ENCODE assay signal across 9 cellular contexts in genomic region chr13:23889598-23890224, GRCh38. TPM values are rescaled to one million over a fixed set of nuclear protein-coding genes. Genes with fewer than 3 reads are reported as not detected.
DNase-seq lines count a peak whose midpoint lies in the region; ATAC-seq and TF ChIP-seq lines count a peak whose summit lies in the region.
"Had no signal": no experiment of that assay in that cellular context is flagged by ENCODE, and none has a peak within 500 bp of the region (broad histone marks: within the 10 kb centered on the region; RNA-seq: fewer than 3 reads in every experiment).

No MANE protein-coding gene starts in this region.

- no peaks in the 10 kb centered on the region for H3K27me3 ChIP-seq in CD4-positive, alpha-beta memory T cell (ENCODE audit: insufficient read depth, low read length)
- H3K27me3 ChIP-seq in thoracic aorta (replicated peaks; ENCODE audit: insufficient read depth): no peaks in the 10 kb centered on the region

- H3K9me3 Mint-ChIP-seq in CD4-positive, alpha-beta memory T cell: no peaks in the 10 kb centered on the region
- H3K9me3 Mint-ChIP-seq in activated T-helper 2 cell treated with anti-CD3 and anti-CD28 coated beads, Interferon-gamma antibody, Interleukin-2, Interleukin-4, amounts not matched to agents 10 μg/mL and 5 μg/mL and 100 μg/mL, durations not matched to agents 14 hours and 24 hours and 36 hours: no peaks in the 10 kb centered on the region

- H3K27ac ChIP-seq in CD4-positive, alpha-beta memory T cell (ENCODE audit: low read depth, low read length): peak overlapping the region; percentile 64
- H3K27ac ChIP-seq in thoracic aorta: peak overlapping the region; percentile 64 to 81

- peak; percentile 18 for ATAC-seq in GM19351 (IDR thresholded peaks at IDR 0.05; ENCODE audit: unreplicated experiment)
- ATAC-seq in thoracic aorta (ENCODE audit: insufficient number of reproducible peaks, low FRiP score, low read depth): no peak
- ATAC-seq in GM18861 (IDR thresholded peaks at IDR 0.05; ENCODE audit: unreplicated experiment): no peak

- H3K36me3 Mint-ChIP-seq in CD4-positive, alpha-beta memory T cell: peaks cover 4 to 10% of the 10 kb centered on the region in 2 donors
- H3K36me3 Mint-ChIP-seq in activated T-helper 2 cell treated with anti-CD3 and anti-CD28 coated beads, Interferon-gamma antibody, Interleukin-2, Interleukin-4, amounts not matched to agents 10 μg/mL and 5 μg/mL and 100 μg/mL, durations not matched to agents 14 hours and 24 hours and 36 hours (ENCODE audit: low read depth): peaks cover 4% of the 10 kb centered on the region

- H3K4me3 Mint-ChIP-seq in CD4-positive, alpha-beta memory T cell: peak overlapping the region; percentile 89 to 95 (median 93)
- H3K4me3 Mint-ChIP-seq in activated T-helper 2 cell treated with anti-CD3 and anti-CD28 coated beads, Interferon-gamma antibody, Interleukin-2, Interleukin-4, amounts not matched to agents 10 μg/mL and 5 μg/mL and 100 μg/mL, durations not matched to agents 14 hours and 24 hours and 36 hours (ENCODE audit: low read depth): peak overlapping the region; percentile 88

- DNase-seq in CD4-positive, alpha-beta memory T cell: no peak
- peak; percentile 27 for DNase-seq in HT-29 (ENCODE audit: low spot score)
- no peak for DNase-seq in activated T-helper 2 cell treated with anti-CD3 and anti-CD28 coated beads, Interferon-gamma antibody, Interleukin-2, Interleukin-4, amounts not matched to agents 10 μg/mL and 5 μg/mL and 100 μg/mL, durations not matched to agents 14 hours and 24 hours and 36 hours (ENCODE audit: low spot score)
- DNase-seq in left kidney (ENCODE audit: low read depth, low spot score): peak; percentile 39
- DNase-seq in thoracic aorta (ENCODE audit: low spot score): no peak
- DNase-seq in NK-92 treated with Interleukin-12 subunit alpha and Interleukin-12 subunit beta, amount 100 ng/mL, for 24 hours (lab: John Stamatoyannopoulos, UW): no peak

- H3K36me3 ChIP-seq in CD4-positive, alpha-beta memory T cell (ENCODE audit: insufficient read depth, low read length): peaks cover 4% of the 10 kb centered on the region
- no peaks in the 10 kb centered on the region for H3K36me3 ChIP-seq in thoracic aorta

- peaks cover 12 to 26% (median 19%) of the 10 kb centered on the region in 4 donors for H3K4me1 Mint-ChIP-seq in CD4-positive, alpha-beta memory T cell
- peaks cover 13% of the 10 kb centered on the region for H3K4me1 Mint-ChIP-seq in activated T-helper 2 cell treated with anti-CD3 and anti-CD28 coated beads, Interferon-gamma antibody, Interleukin-2, Interleukin-4, amounts not matched to agents 10 μg/mL and 5 μg/mL and 100 μg/mL, durations not matched to agents 14 hours and 24 hours and 36 hours (ENCODE audit: low read depth)

- CTCF ChIA-PET in CD4-positive, alpha-beta memory T cell (lab: Charles Lee; ENCODE audit: partially characterized antibody): interaction anchor here (1.0 to 3.5 kb wide), 8 partner anchors 9 to 589 kb away, joined by 3 to 35 read pairs (median 5); partner anchors contain the start of gene C1QTNF9B

- intact Hi-C loops in CD4-positive, alpha-beta memory T cell (cut with micrococcal nuclease): loop anchor here (1.0 to 5.0 kb wide), 4 partner anchors 271 to 514 kb away; partner anchors contain the start of gene SPATA13
- intact Hi-C loops in activated T-helper 2 cell treated with anti-CD3 and anti-CD28 coated beads, Interferon-gamma antibody, Interleukin-2, Interleukin-4, amounts not matched to agents 10 μg/mL and 5 μg/mL and 100 μg/mL, durations not matched to agents 14 hours and 24 hours and 36 hours (cut with micrococcal nuclease): loop anchor here (1.0 to 5.0 kb wide), 2 partner anchors 422 to 514 kb away; no protein-coding TSS in a partner anchor

- no peaks in the 10 kb centered on the region for H3K9me3 ChIP-seq in CD4-positive, alpha-beta memory T cell (ENCODE audit: control insufficient read depth in 1 of 2, low read length in 2 of 2)
- H3K9me3 ChIP-seq in thoracic aorta: no peaks in the 10 kb centered on the region

- POLR2A ChIA-PET in CD4-positive, alpha-beta memory T cell (lab: Charles Lee; ENCODE audit: partially characterized antibody): interaction anchor here (1.1 to 1.6 kb wide), 6 partner anchors 134 to 514 kb away, joined by 3 to 4 read pairs (median 3); partner anchors contain the start of gene SPATA13

- TF ChIP-seq CTCF in thoracic aorta (IDR thresholded peaks at IDR 0.05): no peak

- H3K27me3 Mint-ChIP-seq in CD4-positive, alpha-beta memory T cell: no peaks in the 10 kb centered on the region
- H3K27me3 Mint-ChIP-seq in activated T-helper 2 cell treated with anti-CD3 and anti-CD28 coated beads, Interferon-gamma antibody, Interleukin-2, Interleukin-4, amounts not matched to agents 10 μg/mL and 5 μg/mL and 100 μg/mL, durations not matched to agents 14 hours and 24 hours and 36 hours (ENCODE audit: low read depth): no peaks in the 10 kb centered on the region

- peak overlapping the region; percentile 75 to 92 (median 89) for H3K27ac Mint-ChIP-seq in CD4-positive, alpha-beta memory T cell
- H3K27ac Mint-ChIP-seq in activated T-helper 2 cell treated with anti-CD3 and anti-CD28 coated beads, Interferon-gamma antibody, Interleukin-2, Interleukin-4, amounts not matched to agents 10 μg/mL and 5 μg/mL and 100 μg/mL, durations not matched to agents 14 hours and 24 hours and 36 hours: peak overlapping the region; percentile 69

- H3K4me1 ChIP-seq in CD4-positive, alpha-beta memory T cell (ENCODE audit: insufficient read depth, low read length): peaks cover 16% of the 10 kb centered on the region
- H3K4me1 ChIP-seq in thoracic aorta (ENCODE audit: control insufficient read depth in 1 of 2, low read depth in 2 of 2): peaks cover 6 to 12% of the 10 kb centered on the region in 2 donors

- H3K4me3 ChIP-seq in CD4-positive, alpha-beta memory T cell (ENCODE audit: low read length in 2 of 2): peak overlapping the region; percentile 43 to 88
- peak overlapping the region; percentile 84 for H3K4me3 ChIP-seq in thoracic aorta

RNA-seq across cellular contexts. Expression of gene MIPEP, which starts 0.5 kb away (rescaled TPM):
- total RNA-seq in CD4-positive, alpha-beta memory T cell: 1 to 10 TPM; 8.8 to 9.1 TPM
- 10 to 100 TPM; 15.2 to 16.4 TPM for polyA plus RNA-seq in CD4-positive, alpha-beta memory T cell
- total RNA-seq in HT-29 (2014; rRNA removed; shearing (Covaris generic)): 33.1 and 48.6 TPM in 2 replicates
- total RNA-seq in activated T-helper 2 cell treated with anti-CD3 and anti-CD28 coated beads, Interferon-gamma antibody, Interleukin-2, Interleukin-4, amounts not matched to agents 10 μg/mL and 5 μg/mL and 100 μg/mL, durations not matched to agents 14 hours and 24 hours and 36 hours: 9.9 TPM in 2 replicates
- 10 to 100 TPM; 11.6 to 12.0 TPM for total RNA-seq in thoracic aorta

RNA-seq across cellular contexts. Expression of gene C1QTNF9B, which starts 7.6 kb away (rescaled TPM):
- total RNA-seq in CD4-positive, alpha-beta memory T cell: not detected
- under 1 TPM in 1 of 2 donors, not detected in 1; 0.23 TPM for polyA plus RNA-seq in CD4-positive, alpha-beta memory T cell
- not detected in 2 replicates for total RNA-seq in HT-29 (2014; rRNA removed; shearing (Covaris generic))
- not detected in 2 replicates for total RNA-seq in activated T-helper 2 cell treated with anti-CD3 and anti-CD28 coated beads, Interferon-gamma antibody, Interleukin-2, Interleukin-4, amounts not matched to agents 10 μg/mL and 5 μg/mL and 100 μg/mL, durations not matched to agents 14 hours and 24 hours and 36 hours
- total RNA-seq in thoracic aorta: not detected
- total RNA-seq: T-helper 1 cell treated with Interleukin-12 subunit alpha and Interleukin-12 subunit beta and Interleukin-4 antibody, amounts not matched to agents 30 ng/mL and 1 ng/mL, for 36 hours had no signal

Comparison
In these comparisons a context has a peak if more than half of its experiments do, and no peak if none do; other contexts are left out.
1. DNase-seq: peak in HT-29 (single experiment) and left kidney (single experiment); none in CD4-positive, alpha-beta memory T cell (0 of 5), activated T-helper 2 cell treated with anti-CD3 and anti-CD28 coated beads, Interferon-gamma antibody, Interleukin-2, Interleukin-4, amounts not matched to agents 10 μg/mL and 5 μg/mL and 100 μg/mL, durations not matched to agents 14 hours and 24 hours and 36 hours (single experiment), thoracic aorta (single experiment) and NK-92 treated with Interleukin-12 subunit alpha and Interleukin-12 subunit beta, amount 100 ng/mL, for 24 hours (single experiment).